ENCODE assay signal across 1 cellular context in the genomic region with DNA sequence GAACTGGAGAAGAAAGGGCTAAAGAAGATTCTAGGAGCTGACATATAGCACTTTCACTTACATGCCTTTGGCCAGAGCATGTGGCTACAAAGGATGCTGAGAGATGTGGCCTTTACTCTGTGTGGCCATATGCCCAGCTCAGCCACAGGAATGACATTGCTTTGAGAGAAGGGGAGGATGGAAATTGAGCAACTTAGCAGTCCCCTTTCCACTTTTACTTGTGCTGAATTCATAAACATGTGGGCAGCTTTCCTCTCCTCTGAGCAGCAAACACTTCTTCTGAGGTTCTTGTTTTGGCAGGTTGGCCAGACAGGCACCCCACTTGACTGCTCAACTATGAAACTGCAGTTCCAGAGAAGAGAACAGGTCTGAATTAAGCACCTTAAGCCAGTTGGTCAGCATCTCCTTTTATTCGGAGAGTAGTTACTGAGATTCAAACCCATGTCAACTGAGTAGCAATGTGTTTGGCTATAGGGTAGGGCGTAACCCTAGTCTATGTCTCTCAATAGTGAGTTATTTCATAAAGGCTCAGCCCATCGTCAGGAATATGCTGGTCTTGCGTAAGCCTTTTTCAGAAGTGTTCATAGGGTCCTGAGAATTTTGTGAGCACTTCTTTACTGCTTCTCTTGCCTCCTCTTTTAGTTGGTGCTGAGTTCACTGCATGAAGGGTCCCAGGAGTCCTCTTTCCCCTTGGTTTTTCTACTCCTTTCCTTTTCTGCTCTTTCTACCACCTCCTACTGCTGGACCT.
A peak's percentile ranks its signal among the peaks of the same experiment; 100 is the strongest.
TF ChIP-seq lines count a peak whose summit lies in the region.

No MANE protein-coding gene starts in this region.

TF ChIP-seq in GM12878, 131 proteins besides CTCF, POLR2A, EP300 and RAD21 (continued from another document):
- TF ChIP-seq, protein P1, sequence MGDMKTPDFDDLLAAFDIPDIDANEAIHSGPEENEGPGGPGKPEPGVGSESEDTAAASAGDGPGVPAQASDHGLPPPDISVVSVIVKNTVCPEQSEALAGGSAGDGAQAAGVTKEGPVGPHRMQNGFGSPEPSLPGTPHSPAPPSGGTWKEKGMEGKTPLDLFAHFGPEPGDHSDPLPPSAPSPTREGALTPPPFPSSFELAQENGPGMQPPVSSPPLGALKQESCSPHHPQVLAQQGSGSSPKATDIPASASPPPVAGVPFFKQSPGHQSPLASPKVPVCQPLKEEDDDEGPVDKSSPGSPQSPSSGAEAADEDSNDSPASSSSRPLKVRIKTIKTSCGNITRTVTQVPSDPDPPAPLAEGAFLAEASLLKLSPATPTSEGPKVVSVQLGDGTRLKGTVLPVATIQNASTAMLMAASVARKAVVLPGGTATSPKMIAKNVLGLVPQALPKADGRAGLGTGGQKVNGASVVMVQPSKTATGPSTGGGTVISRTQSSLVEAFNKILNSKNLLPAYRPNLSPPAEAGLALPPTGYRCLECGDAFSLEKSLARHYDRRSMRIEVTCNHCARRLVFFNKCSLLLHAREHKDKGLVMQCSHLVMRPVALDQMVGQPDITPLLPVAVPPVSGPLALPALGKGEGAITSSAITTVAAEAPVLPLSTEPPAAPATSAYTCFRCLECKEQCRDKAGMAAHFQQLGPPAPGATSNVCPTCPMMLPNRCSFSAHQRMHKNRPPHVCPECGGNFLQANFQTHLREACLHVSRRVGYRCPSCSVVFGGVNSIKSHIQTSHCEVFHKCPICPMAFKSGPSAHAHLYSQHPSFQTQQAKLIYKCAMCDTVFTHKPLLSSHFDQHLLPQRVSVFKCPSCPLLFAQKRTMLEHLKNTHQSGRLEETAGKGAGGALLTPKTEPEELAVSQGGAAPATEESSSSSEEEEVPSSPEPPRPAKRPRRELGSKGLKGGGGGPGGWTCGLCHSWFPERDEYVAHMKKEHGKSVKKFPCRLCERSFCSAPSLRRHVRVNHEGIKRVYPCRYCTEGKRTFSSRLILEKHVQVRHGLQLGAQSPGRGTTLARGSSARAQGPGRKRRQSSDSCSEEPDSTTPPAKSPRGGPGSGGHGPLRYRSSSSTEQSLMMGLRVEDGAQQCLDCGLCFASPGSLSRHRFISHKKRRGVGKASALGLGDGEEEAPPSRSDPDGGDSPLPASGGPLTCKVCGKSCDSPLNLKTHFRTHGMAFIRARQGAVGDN (IDR thresholded peaks at IDR 0.05): peak; percentile 63
- TF ChIP-seq CHD4 (IDR thresholded peaks at IDR 0.05) (no peak), ELK1 (IDR thresholded peaks at IDR 0.05; ENCODE audit: low read depth, low read length) (no peak), NFIC (IDR thresholded peaks at IDR 0.05; ENCODE audit: low read depth, low read length) (0 out of 2 replicates have a peak, but pooled peaks have one; percentile 40), RUNX3 (IDR thresholded peaks at IDR 0.05; ENCODE audit: low read length) (peak; percentile 80), BMI1 (IDR thresholded peaks at IDR 0.05; ENCODE audit: borderline replicate concordance) (no peak), MTA2 (IDR thresholded peaks at IDR 0.05; ENCODE audit: low read depth) (peak; percentile 35; the same call in 1 of the 2 replicates), CREB1 (IDR thresholded peaks at IDR 0.05; ENCODE audit: low read depth) (0 out of 2 replicates have a peak, but pooled peaks have one; percentile 15), SUZ12 (IDR thresholded peaks at IDR 0.05; ENCODE audit: unreplicated experiment) (no peak), NKRF (conservative IDR thresholded peaks at IDR 0.05) (no peak), IKZF2 (IDR thresholded peaks at IDR 0.05) (peak; percentile 28 to 46; a peak in 2 of 4 replicates), POLR2AphosphoS5 (IDR thresholded peaks at IDR 0.05; ENCODE audit: low read length) (no peak), GATAD2B (conservative IDR thresholded peaks at IDR 0.05; ENCODE audit: low read depth) (no peak), MTA3 (IDR thresholded peaks at IDR 0.05; ENCODE audit: borderline replicate concordance, low read length) (peak; percentile 83), EED (IDR thresholded peaks at IDR 0.05; ENCODE audit: low read depth) (peak; percentile 39), BRCA1 (IDR thresholded peaks at IDR 0.05; ENCODE audit: low read depth, low read length) (no peak), PAX5 (IDR thresholded peaks at IDR 0.05; ENCODE audit: borderline replicate concordance, low read depth, low read length) (peak; percentile 38; the same call in 1 of the 2 replicates), IKZF1 (conservative IDR thresholded peaks at IDR 0.05) (peak; percentile 65), SUPT20H (IDR thresholded peaks at IDR 0.05; ENCODE audit: borderline replicate concordance, control insufficient read depth, low read depth, low read length) (no peak)
- TF ChIP-seq, protein P2, sequence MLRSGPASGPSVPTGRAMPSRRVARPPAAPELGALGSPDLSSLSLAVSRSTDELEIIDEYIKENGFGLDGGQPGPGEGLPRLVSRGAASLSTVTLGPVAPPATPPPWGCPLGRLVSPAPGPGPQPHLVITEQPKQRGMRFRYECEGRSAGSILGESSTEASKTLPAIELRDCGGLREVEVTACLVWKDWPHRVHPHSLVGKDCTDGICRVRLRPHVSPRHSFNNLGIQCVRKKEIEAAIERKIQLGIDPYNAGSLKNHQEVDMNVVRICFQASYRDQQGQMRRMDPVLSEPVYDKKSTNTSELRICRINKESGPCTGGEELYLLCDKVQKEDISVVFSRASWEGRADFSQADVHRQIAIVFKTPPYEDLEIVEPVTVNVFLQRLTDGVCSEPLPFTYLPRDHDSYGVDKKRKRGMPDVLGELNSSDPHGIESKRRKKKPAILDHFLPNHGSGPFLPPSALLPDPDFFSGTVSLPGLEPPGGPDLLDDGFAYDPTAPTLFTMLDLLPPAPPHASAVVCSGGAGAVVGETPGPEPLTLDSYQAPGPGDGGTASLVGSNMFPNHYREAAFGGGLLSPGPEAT (IDR thresholded peaks at IDR 0.05; ENCODE audit: low read depth): 0 out of 2 replicates have a peak, but pooled peaks have one; percentile 29
